Comparison of ENCODE assay signal across 9 cellular contexts in the genomic region with DNA sequence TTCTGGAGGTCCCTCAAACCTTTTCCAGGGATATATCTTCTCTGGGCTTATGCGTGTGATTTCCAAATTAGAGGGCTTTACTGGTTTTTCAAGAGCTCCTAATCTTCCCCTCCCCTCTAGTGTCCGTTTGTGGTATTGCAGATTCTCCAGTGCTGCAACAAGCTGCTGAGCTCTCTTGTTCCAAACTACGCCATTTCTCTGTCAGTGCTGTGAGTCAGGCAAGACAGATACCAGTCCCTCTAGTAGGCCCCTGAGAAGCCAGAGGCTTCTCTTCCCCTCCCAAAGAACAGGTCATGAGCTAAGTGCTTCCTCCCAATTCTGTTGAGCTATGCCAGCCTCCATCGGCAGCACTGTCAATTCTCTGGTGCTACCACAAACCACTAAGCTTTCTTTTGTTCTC.
DNase-seq lines count a peak whose midpoint lies in the region; ATAC-seq and TF ChIP-seq lines count a peak whose summit lies in the region.
"Had no signal": no experiment of that assay in that cellular context is flagged by ENCODE, and none has a peak within 500 bp of the region (broad histone marks: within the 10 kb centered on the region; RNA-seq: fewer than 3 reads in every experiment).

No MANE protein-coding gene starts in this region.

- H3K27me3 ChIP-seq in thyroid gland = no peaks in the 10 kb centered on the region
- H3K27me3 ChIP-seq: neutrophil had no signal

- no peak overlapping the region for H3K27ac ChIP-seq in thyroid gland
- H3K27ac ChIP-seq: neutrophil had no signal

- no peaks in the 10 kb centered on the region for H3K4me1 Mint-ChIP-seq in activated B cell treated with CpG ODN at 0.5 μM for 24 hours

- H3K36me3 ChIP-seq in thyroid gland = no peaks in the 10 kb centered on the region
- H3K36me3 ChIP-seq: neutrophil had no signal

- H3K9me3 ChIP-seq in thyroid gland = no peaks in the 10 kb centered on the region
- H3K9me3 ChIP-seq: neutrophil had no signal

- POLR2A ChIA-PET in activated B cell treated with CpG ODN at 0.5 μM for 24 hours (lab: Charles Lee) = no interaction called here

- peaks cover 13% of the 10 kb centered on the region for H3K36me3 Mint-ChIP-seq in activated B cell treated with CpG ODN at 0.5 μM for 24 hours (ENCODE audit: low read depth)

- H3K4me3 ChIP-seq in thyroid gland (replicated peaks in 1 of 3) = no peak overlapping the region

- CTCF ChIA-PET in activated B cell treated with CpG ODN at 0.5 μM for 24 hours (lab: Charles Lee) = interaction anchor here (0.6 to 1.6 kb wide), 10 partner anchors 11 to 500 kb away, joined by 3 to 20 read pairs (median 4); no protein-coding TSS in a partner anchor

- H3K27ac Mint-ChIP-seq in activated B cell treated with CpG ODN at 0.5 μM for 24 hours = no peak overlapping the region

- H3K4me3 Mint-ChIP-seq in activated B cell treated with CpG ODN at 0.5 μM for 24 hours = no peak overlapping the region

- TF ChIP-seq CTCF in activated B cell treated with CpG ODN at 0.5 μM for 24 hours (IDR thresholded peaks at IDR 0.05) = peak; percentile 65
- TF ChIP-seq CTCF in thyroid gland (IDR thresholded peaks at IDR 0.05) = peak; percentile 71 to 82 (median 78)

- WGBS in thyroid gland, 2 donors = 58 to 60% methylated on average over 4 of the region's 4 CpGs

- intact Hi-C loops in activated B cell treated with CpG ODN at 0.5 μM for 24 hours (cut with micrococcal nuclease) (loop anchor here (1.0 kb wide), 1 partner anchor 487 kb away; no protein-coding TSS in a partner anchor), thyroid gland (cut with DNase I) (no loop called here)

- H3K9me3 Mint-ChIP-seq in activated B cell treated with CpG ODN at 0.5 μM for 24 hours = peaks cover 2% of the 10 kb centered on the region

- DNase-seq in NK-92 treated with Interleukin-12 subunit alpha and Interleukin-12 subunit beta, amount 100 ng/mL, for 24 hours (lab: John Stamatoyannopoulos, UW) = peak; percentile 5
- DNase-seq in NK-92 (lab: John Stamatoyannopoulos, UW; ENCODE audit: unreplicated experiment) (no peak), NCI-H1694 (lab: John Stamatoyannopoulos, UW) (peak; percentile 59), activated B cell treated with CpG ODN at 0.5 μM for 24 hours (no peak), dermis microvascular lymphatic vessel endothelial cell (ENCODE audit: low read depth in 2 of 2) (peak; percentile 79 to 89), mucosa of gallbladder (ENCODE audit: low spot score) (peak; percentile 60), thyroid gland (peak; percentile 56 to 58)

- H3K27me3 Mint-ChIP-seq in activated B cell treated with CpG ODN at 0.5 μM for 24 hours = no peaks in the 10 kb centered on the region

- ATAC-seq in activated B cell treated with CpG ODN at 0.5 μM for 24 hours (ENCODE audit: low read depth) (no peak), HG02798 (IDR thresholded peaks at IDR 0.05; ENCODE audit: poor library complexity, unreplicated experiment) (no peak)

- no peak for TF ChIP-seq POLR2A in thyroid gland (IDR thresholded peaks at IDR 0.05)

- no peaks in the 10 kb centered on the region for H3K4me1 ChIP-seq in thyroid gland

Comparison
In these comparisons a context has a peak if more than half of its experiments do, and no peak if none do; other contexts are left out.
1. DNase-seq: peak in NK-92 treated with Interleukin-12 subunit alpha and Interleukin-12 subunit beta, amount 100 ng/mL, for 24 hours (single experiment), NCI-H1694 (single experiment), dermis microvascular lymphatic vessel endothelial cell (2 of 2), mucosa of gallbladder (single experiment) and thyroid gland (2 of 2); none in NK-92 (single experiment) and activated B cell treated with CpG ODN at 0.5 μM for 24 hours (single experiment).